Comparison of ENCODE assay signal across 11 cellular contexts in genomic region chr16:89864421-89864820, GRCh38. TPM values are rescaled to one million over a fixed set of nuclear protein-coding genes. Genes with fewer than 3 reads are reported as not detected.
DNase-seq lines count a peak whose midpoint lies in the region; ATAC-seq and TF ChIP-seq lines count a peak whose summit lies in the region.
"Had no signal": no experiment of that assay in that cellular context is flagged by ENCODE, and none has a peak within 500 bp of the region (broad histone marks: within the 10 kb centered on the region; RNA-seq: fewer than 3 reads in every experiment).

No MANE protein-coding gene starts in this region.

- H3K23ac ChIP-seq in H9 (ENCODE audit: insufficient read length, low read depth, low read length), result no peak overlapping the region

- DNase-seq in amniotic epithelial cell (ENCODE audit: low read depth), result peak; percentile 22
- DNase-seq in H9, result no peak
- DNase-seq: GDM1, islet precursor cell, NCI-H748 treated with DMSO at 0.1 percent for 48 hours had no signal

- peaks cover 14 to 21% (median 17%) of the 10 kb centered on the region in 3 experiments for H3K36me3 Mint-ChIP-seq in H9 (ENCODE audit: insufficient read depth in 1 of 3, low read depth in 3 of 3)

- no peak overlapping the region for H2AFZ ChIP-seq in H9 (ENCODE audit: low read length)

- H3K4me1 ChIP-seq in BLaER1 (peaks cover 45% of the 10 kb centered on the region), mesodermal cell (ENCODE audit: control insufficient read depth, insufficient read depth, low read length, poor library complexity, severe bottlenecking) (peaks cover 10% of the 10 kb centered on the region), H9 (ENCODE audit: insufficient read depth, low read length) (no peaks in the 10 kb centered on the region)

- H3K9me3 ChIP-seq in BLaER1, result peaks cover 13% of the 10 kb centered on the region
- peaks cover 13% of the 10 kb centered on the region for H3K9me3 ChIP-seq in mesodermal cell (ENCODE audit: control insufficient read depth, low read length)
- peaks cover 5% of the 10 kb centered on the region for H3K9me3 ChIP-seq in H9 (ENCODE audit: control insufficient read depth, low read depth, low read length)

- H2BK20ac ChIP-seq in H9 (ENCODE audit: low read depth, low read length, poor library complexity, severe bottlenecking), result no peak overlapping the region

- no peak overlapping the region for H2BK15ac ChIP-seq in H9 (ENCODE audit: low read depth, low read length)

- peaks cover 8% of the 10 kb centered on the region in 2 experiments; a peak in 4 of 5 replicates for H3K9me3 Mint-ChIP-seq in H9

- H3K36me3 ChIP-seq in BLaER1 (peaks cover 8% of the 10 kb centered on the region; the same call in 1 of the 2 replicates), mesodermal cell (ENCODE audit: control insufficient read depth, insufficient read depth, low read length) (peaks cover 6% of the 10 kb centered on the region)

- H3K79me2 ChIP-seq in H9 (ENCODE audit: insufficient read depth, low read length), result no peaks in the 10 kb centered on the region

- no peaks in the 10 kb centered on the region for H3K27me3 ChIP-seq in BLaER1
- no peaks in the 10 kb centered on the region for H3K27me3 ChIP-seq in H9 (ENCODE audit: insufficient read depth, low read length)

- TF ChIP-seq CTCF in H9 (conservative IDR thresholded peaks at IDR 0.05), result no peak

- no peak overlapping the region for H3K14ac ChIP-seq in H9 (ENCODE audit: insufficient read depth, low read length)

- H3K27ac Mint-ChIP-seq in H9, result no peak overlapping the region

- H2BK120ac ChIP-seq in H9 (ENCODE audit: low read depth, low read length, poor library complexity, severe bottlenecking), result no peak overlapping the region

- ATAC-seq in HG02759 (IDR thresholded peaks at IDR 0.05; ENCODE audit: unreplicated experiment) (peak; percentile 9), GM21381 (IDR thresholded peaks at IDR 0.05; ENCODE audit: unreplicated experiment) (no peak), GM19452 (IDR thresholded peaks at IDR 0.05; ENCODE audit: unreplicated experiment) (no peak), HG03039 (IDR thresholded peaks at IDR 0.05; ENCODE audit: unreplicated experiment) (no peak)

- no peaks in the 10 kb centered on the region for H3K23me2 ChIP-seq in H9 (ENCODE audit: insufficient read length, low read depth, low read length, poor library complexity, severe bottlenecking)

- H4K20me1 ChIP-seq in BLaER1 (no peaks in the 10 kb centered on the region), H9 (ENCODE audit: control insufficient read depth, insufficient read depth, insufficient read length) (no peaks in the 10 kb centered on the region)

- no peak overlapping the region for H3K4ac ChIP-seq in H9 (ENCODE audit: low read depth, low read length)

- H3K4me3 ChIP-seq in BLaER1 (peak overlapping the region; percentile 47; the same call in 1 of the 2 replicates), mesodermal cell (ENCODE audit: extremely low read depth, insufficient read depth, low read length, poor library complexity, severe bottlenecking) (no peak overlapping the region)

- no peak overlapping the region for H3K18ac ChIP-seq in H9 (ENCODE audit: insufficient read length, low read depth, low read length)

- H3K79me1 ChIP-seq in H9 (ENCODE audit: insufficient read depth, low read depth, low read length, poor library complexity, severe bottlenecking), result no peaks in the 10 kb centered on the region

- no peaks in the 10 kb centered on the region for H3K27me3 Mint-ChIP-seq in H9 (ENCODE audit: low read depth)

- peaks cover 0 to 3% of the 10 kb centered on the region in 2 experiments; a peak in 2 of 4 replicates for H3K4me1 Mint-ChIP-seq in H9

- H3K56ac ChIP-seq in H9 (ENCODE audit: insufficient read length, low read depth, low read length), result no peak overlapping the region

- 95 to 96% methylated on average over 8 to 9 of the region's 9 CpGs for WGBS in mesodermal cell (ENCODE audit: insufficient coverage in 2 of 2), 2 experiments
- WGBS in H9 (ENCODE audit: extremely low coverage, insufficient read length, low lambda C conversion rate), result no CpG with 5 or more reads among the region's 9 CpGs

- no peak overlapping the region for H4K8ac ChIP-seq in H9 (replicated peaks; ENCODE audit: insufficient read length, low read depth, low read length)

- H3K4me2 ChIP-seq in BLaER1 (peak overlapping the region; percentile 89), H9 (ENCODE audit: insufficient read depth, insufficient read length, low read length) (no peak overlapping the region)

- H3K27ac ChIP-seq in BLaER1, result peak overlapping the region; percentile 78
- H3K27ac ChIP-seq in mesodermal cell (ENCODE audit: low read depth, low read length, severe bottlenecking), result peak overlapping the region; percentile 59
- H3K27ac ChIP-seq in H9 (ENCODE audit: insufficient read length, low read depth, low read length), result no peak overlapping the region

- H3K4me3 Mint-ChIP-seq in H9, result no peak overlapping the region

- H2BK12ac ChIP-seq in H9 (ENCODE audit: insufficient read length, low read depth, low read length), result no peak overlapping the region

- no peak overlapping the region for H4K91ac ChIP-seq in H9 (ENCODE audit: insufficient read length, low read depth, low read length)

- H3K9ac ChIP-seq in BLaER1, result peak overlapping the region; percentile 67
- no peak overlapping the region for H3K9ac ChIP-seq in H9 (ENCODE audit: extremely low read depth, insufficient read length, low read length)

- H4K5ac ChIP-seq in H9 (ENCODE audit: insufficient read length, low read depth, low read length), result no peak overlapping the region

- no peak overlapping the region for H2AK5ac ChIP-seq in H9 (ENCODE audit: insufficient read length, low read length)

- H3T11ph ChIP-seq in H9 (ENCODE audit: low read length), result no peak overlapping the region

- H2BK5ac ChIP-seq in H9 (ENCODE audit: insufficient read length, low read length), result no peak overlapping the region

RNA-seq across cellular contexts. Expression of gene TCF25, which starts 9.0 kb away (rescaled TPM):
- 173 TPM for polyA plus RNA-seq in mesodermal cell (2013, experiment 1 of 2)
- 145 TPM for polyA plus RNA-seq in mesodermal cell (2013, experiment 2 of 2)
- 109 and 124 TPM in 2 replicates for total RNA-seq in H9 (2021)

RNA-seq across cellular contexts. Expression of gene SPIRE2, which starts 36.1 kb away (rescaled TPM):
- polyA plus RNA-seq in mesodermal cell (2013, experiment 1 of 2), result 5.4 TPM
- 4.0 TPM for polyA plus RNA-seq in mesodermal cell (2013, experiment 2 of 2)
- 6.7 and 6.9 TPM in 2 replicates for total RNA-seq in H9 (2021)

RNA-seq across cellular contexts. Expression of gene FANCA, which starts 48.0 kb away (rescaled TPM):
- polyA plus RNA-seq in mesodermal cell (2013, experiment 1 of 2), result 35.0 TPM
- polyA plus RNA-seq in mesodermal cell (2013, experiment 2 of 2), result 28.0 TPM
- 84.3 and 106 TPM in 2 replicates for total RNA-seq in H9 (2021)

RNA-seq across cellular contexts. Expression of gene MC1R, which starts 54.2 kb away (rescaled TPM):
- 6.0 TPM for polyA plus RNA-seq in mesodermal cell (2013, experiment 1 of 2)
- 5.1 TPM for polyA plus RNA-seq in mesodermal cell (2013, experiment 2 of 2)
- total RNA-seq in H9 (2021), result 4.7 TPM in 2 replicates

RNA-seq across cellular contexts. Expression of gene TUBB3, which starts 58.7 kb away (rescaled TPM):
- polyA plus RNA-seq in mesodermal cell (2013, experiment 1 of 2), result 189 TPM
- polyA plus RNA-seq in mesodermal cell (2013, experiment 2 of 2), result 156 TPM
- total RNA-seq in H9 (2021), result 164 and 176 TPM in 2 replicates
